ENCODE assay signal across 18 cellular contexts in genomic region chr11:6598555-6598954, GRCh38. TPM values are rescaled to one million over a fixed set of nuclear protein-coding genes. Genes with fewer than 3 reads are reported as not detected.
DNase-seq lines count a peak whose midpoint lies in the region; ATAC-seq and TF ChIP-seq lines count a peak whose summit lies in the region.
"Had no signal": no experiment of that assay in that cellular context is flagged by ENCODE, and none has a peak within 500 bp of the region (broad histone marks: within the 10 kb centered on the region; RNA-seq: fewer than 3 reads in every experiment).

No MANE protein-coding gene starts in this region.

- H3K9me3 Mint-ChIP-seq in CD4-positive, alpha-beta T cell, result no peaks in the 10 kb centered on the region
- H3K9me3 Mint-ChIP-seq in brain (no peaks in the 10 kb centered on the region), memory B cell (no peaks in the 10 kb centered on the region)

- ATAC-seq in CD4-positive, alpha-beta T cell (ENCODE audit: poor library complexity), result no peak
- ATAC-seq in memory B cell (ENCODE audit: low read depth), result no peak
- ATAC-seq in GM18873 (IDR thresholded peaks at IDR 0.05; ENCODE audit: low FRiP score, unreplicated experiment), result no peak
- no peak for ATAC-seq in left colon
- ATAC-seq: mucosa of descending colon had no signal

- no peak overlapping the region for H3K27ac ChIP-seq in CD4-positive, alpha-beta T cell (ENCODE audit: low read depth, low read length)
- no peak overlapping the region for H3K27ac ChIP-seq in RWPE1
- H3K27ac ChIP-seq: neutrophil, thoracic aorta had no signal

- CTCF ChIA-PET in CD4-positive, alpha-beta T cell (lab: Charles Lee), result no interaction called here
- CTCF ChIA-PET in RWPE1 (lab: Yijun Ruan, JAX), result interaction anchor here (0.5 to 0.7 kb wide), 2 partner anchors 85 to 987 kb away, joined by 3 to 4 read pairs; partner anchors contain the start of gene MRPL17

- intact Hi-C loops in CD4-positive, alpha-beta T cell (cut with DNase I, micrococcal nuclease), result loop anchor here in 1 of 2 experiments (10.0 kb wide), 1 partner anchor 64 kb away; no protein-coding TSS in a partner anchor
- intact Hi-C loops in left colon (cut with DNase I, micrococcal nuclease), result no loop called here

- H3K27ac Mint-ChIP-seq in CD4-positive, alpha-beta T cell, result peak overlapping the region; percentile 3
- H3K27ac Mint-ChIP-seq in brain (peak overlapping the region; percentile 18 to 94 (median 86)), memory B cell (peak overlapping the region; percentile 19)

- H3K4me1 Mint-ChIP-seq in CD4-positive, alpha-beta T cell (ENCODE audit: low read depth), result peaks cover 45% of the 10 kb centered on the region
- H3K4me1 Mint-ChIP-seq in brain (peaks cover 56% of the 10 kb centered on the region), memory B cell (peaks cover 26% of the 10 kb centered on the region)

- POLR2A ChIA-PET in CD4-positive, alpha-beta T cell (lab: Charles Lee), result interaction anchor here (2.4 kb wide), 1 partner anchor 14 kb away, joined by 6 read pairs; the partner anchor contains the start of gene TAF10
- POLR2A ChIA-PET in RWPE1 (lab: Yijun Ruan, JAX; ENCODE audit: low non-redundant PET), result no interaction called here

- no peak overlapping the region for H3K4me3 Mint-ChIP-seq in CD4-positive, alpha-beta T cell
- H3K4me3 Mint-ChIP-seq in brain, result peak overlapping the region in 1 of 5 experiments; percentile 69
- no peak overlapping the region for H3K4me3 Mint-ChIP-seq in memory B cell

- no peaks in the 10 kb centered on the region for H3K27me3 Mint-ChIP-seq in CD4-positive, alpha-beta T cell
- no peaks in the 10 kb centered on the region for H3K27me3 Mint-ChIP-seq in brain
- H3K27me3 Mint-ChIP-seq in memory B cell, result no peaks in the 10 kb centered on the region

- no peak for TF ChIP-seq CTCF in CD4-positive, alpha-beta T cell (IDR thresholded peaks at IDR 0.05)
- TF ChIP-seq CTCF in brain (conservative IDR thresholded peaks at IDR 0.05) (no peak), RWPE1 (conservative IDR thresholded peaks at IDR 0.05; ENCODE audit: low read depth) (no peak)

- peaks cover 77% of the 10 kb centered on the region for H3K36me3 Mint-ChIP-seq in CD4-positive, alpha-beta T cell (ENCODE audit: low read depth)
- H3K36me3 Mint-ChIP-seq in brain, result peaks cover 35% of the 10 kb centered on the region
- peaks cover 37% of the 10 kb centered on the region for H3K36me3 Mint-ChIP-seq in memory B cell

- H3K9me3 ChIP-seq in CD4-positive, alpha-beta T cell (ENCODE audit: control insufficient read depth, low read length), result no peaks in the 10 kb centered on the region
- H3K9me3 ChIP-seq: mucosa of descending colon, neutrophil, thoracic aorta had no signal

- no peaks in the 10 kb centered on the region for H3K27me3 ChIP-seq in CD4-positive, alpha-beta T cell (ENCODE audit: control insufficient read depth, insufficient read depth, low read length)
- H3K27me3 ChIP-seq: neutrophil had no signal

- DNase-seq in CD4-positive, alpha-beta T cell, result no peak
- DNase-seq in memory B cell (ENCODE audit: low spot score in 2 of 2) (no peak), RWPE1 (ENCODE audit: low spot score) (no peak), left colon (no peak)
- DNase-seq: activated gamma-delta T cell treated with Interleukin-2 at 50 U/mL for 16 hours; cerebellar nuclear complex; DMS79; effector memory CD4-positive, alpha-beta T cell; glutamatergic neuron; Karpas-422; mucosa of descending colon; NCI-H1417; NCI-H524; stimulated activated CD4-positive, alpha-beta T cell treated with anti-CD3 and anti-CD28 coated beads, Interleukin-12 subunit alpha, Interleukin-12 subunit beta, amount 100 ng/mL, for 4 hours had no signal

RNA-seq across cellular contexts. Expression of gene RRP8, which starts 4.9 kb away (rescaled TPM):
- total RNA-seq in CD4-positive, alpha-beta T cell, result 10 to 100 TPM; 25.7 to 27.3 TPM
- polyA plus RNA-seq in brain (ENCODE audit: insufficient read depth, low read depth, low replicate concordance), result 12.9 TPM
- 10 to 100 TPM; 16.5 to 16.8 TPM for total RNA-seq in left colon

RNA-seq across cellular contexts. Expression of gene ILK, which starts 5.0 kb away (rescaled TPM):
- total RNA-seq in CD4-positive, alpha-beta T cell, result 10 to 100 TPM; 19.2 to 21.0 TPM
- 91.0 TPM for polyA plus RNA-seq in brain (ENCODE audit: insufficient read depth, low read depth, low replicate concordance)
- total RNA-seq in left colon, result 100 to 1,000 TPM in 1 of 2 donors, 10 to 100 TPM in 1; 92.7 to 149 TPM

RNA-seq across cellular contexts. Expression of gene TAF10, which starts 13.5 kb away (rescaled TPM):
- 100 to 1,000 TPM; 154 to 164 TPM for total RNA-seq in CD4-positive, alpha-beta T cell
- polyA plus RNA-seq in brain (ENCODE audit: insufficient read depth, low read depth, low replicate concordance), result 147 TPM
- 100 to 1,000 TPM; 113 to 146 TPM for total RNA-seq in left colon

RNA-seq across cellular contexts. Expression of gene TPP1, which starts 20.7 kb away (rescaled TPM):
- 10 to 100 TPM; 29.7 to 34.4 TPM for total RNA-seq in CD4-positive, alpha-beta T cell
- polyA plus RNA-seq in brain (ENCODE audit: insufficient read depth, low read depth, low replicate concordance), result 123 TPM
- 100 to 1,000 TPM in 1 of 2 donors, 10 to 100 TPM in 1; 71.7 to 105 TPM for total RNA-seq in left colon

RNA-seq across cellular contexts. Expression of gene DCHS1, which starts 57.1 kb away (rescaled TPM):
- 1 to 10 TPM; 9.7 TPM for total RNA-seq in CD4-positive, alpha-beta T cell
- 23.4 TPM for polyA plus RNA-seq in brain (ENCODE audit: insufficient read depth, low read depth, low replicate concordance)
- 1 to 10 TPM; 2.8 to 7.6 TPM for total RNA-seq in left colon

Comparison
In these comparisons a context has a peak if more than half of its experiments do, and no peak if none do; other contexts are left out.
1. H3K27ac Mint-ChIP-seq: peak in every context shown above with its lines; median percentile 86 in brain; 19 in memory B cell; 3 in CD4-positive, alpha-beta T cell.
2. RNA of gene ILK, which starts 5.0 kb away (total RNA-seq): 92.7 to 149 TPM in left colon; 19.2 to 21.0 TPM in CD4-positive, alpha-beta T cell; every median in the first group is over 4 times any median in the second.